ENCODE assay signal across 1 cellular context in genomic region chr7:38273286-38273995, GRCh38.
TF ChIP-seq lines count a peak whose summit lies in the region.

Gene TARP, minus strand, starts transcription at chr7:38273636.

TF ChIP-seq in SK-N-SH treated with all-trans-retinoic acid at 6 μM for 48 hours, 23 proteins besides CTCF, POLR2A, EP300 and RAD21 (continued from another document):
- TF ChIP-seq, protein P1, sequence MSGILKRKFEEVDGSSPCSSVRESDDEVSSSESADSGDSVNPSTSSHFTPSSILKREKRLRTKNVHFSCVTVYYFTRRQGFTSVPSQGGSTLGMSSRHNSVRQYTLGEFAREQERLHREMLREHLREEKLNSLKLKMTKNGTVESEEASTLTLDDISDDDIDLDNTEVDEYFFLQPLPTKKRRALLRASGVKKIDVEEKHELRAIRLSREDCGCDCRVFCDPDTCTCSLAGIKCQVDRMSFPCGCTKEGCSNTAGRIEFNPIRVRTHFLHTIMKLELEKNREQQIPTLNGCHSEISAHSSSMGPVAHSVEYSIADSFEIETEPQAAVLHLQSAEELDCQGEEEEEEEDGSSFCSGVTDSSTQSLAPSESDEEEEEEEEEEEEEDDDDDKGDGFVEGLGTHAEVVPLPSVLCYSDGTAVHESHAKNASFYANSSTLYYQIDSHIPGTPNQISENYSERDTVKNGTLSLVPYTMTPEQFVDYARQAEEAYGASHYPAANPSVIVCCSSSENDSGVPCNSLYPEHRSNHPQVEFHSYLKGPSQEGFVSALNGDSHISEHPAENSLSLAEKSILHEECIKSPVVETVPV (CRISPR knock-in tag; IDR thresholded peaks at IDR 0.05), result no peak
- TF ChIP-seq OSR1 (CRISPR knock-in tag; IDR thresholded peaks at IDR 0.05), result no peak
- TF ChIP-seq PPARA (CRISPR knock-in tag; IDR thresholded peaks at IDR 0.05; ENCODE audit: borderline replicate concordance), result no peak
- no peak for TF ChIP-seq ZFP30 (CRISPR knock-in tag; IDR thresholded peaks at IDR 0.05)
- TF ChIP-seq TCF4 (CRISPR knock-in tag; IDR thresholded peaks at IDR 0.05; ENCODE audit: borderline replicate concordance), result no peak
- no peak for TF ChIP-seq ISL1 (CRISPR knock-in tag; IDR thresholded peaks at IDR 0.05)
TF ChIP-seq in SK-N-SH treated with all-trans-retinoic acid at 6 μM for 48 hours: peak in this region for 0.
